In the genomic region with DNA sequence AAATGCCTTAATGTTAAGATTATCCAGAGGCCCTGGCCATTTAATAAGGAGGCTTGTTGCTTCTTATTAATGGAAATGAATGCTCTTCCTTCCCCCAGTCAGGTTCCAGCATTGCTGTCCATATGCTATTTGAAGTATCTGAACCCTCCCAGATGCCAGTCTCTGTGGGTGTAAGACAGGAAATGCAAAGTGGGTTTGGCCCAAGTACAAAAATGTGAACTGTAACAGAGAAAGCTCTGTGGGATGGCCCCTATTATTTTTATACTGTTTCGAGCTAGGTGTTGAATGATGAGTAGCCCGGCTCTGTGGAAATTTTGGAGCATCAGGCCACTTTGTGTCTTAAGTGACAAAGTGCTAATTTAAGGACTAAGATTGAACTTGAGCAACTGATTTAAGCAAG, we compare ENCODE assay signal across 11 cellular contexts.
DNase-seq lines count a peak whose midpoint lies in the region; ATAC-seq and TF ChIP-seq lines count a peak whose summit lies in the region.
"Had no signal": no experiment of that assay in that cellular context is flagged by ENCODE, and none has a peak within 500 bp of the region (broad histone marks: within the 10 kb centered on the region; RNA-seq: fewer than 3 reads in every experiment).

No MANE protein-coding gene starts in this region.

- H3K27ac ChIP-seq in mammary epithelial cell (ENCODE audit: insufficient read depth, low read depth, low read length) (peak overlapping the region; percentile 40), psoas muscle (no peak overlapping the region)

- ATAC-seq in psoas muscle: peak in 3 of 4 donors; percentile 69 to 79 (median 78)
- no peak for ATAC-seq in left colon

- 0% methylated on average over 2 of the region's 2 CpGs for WGBS in mammary epithelial cell (ENCODE audit: low coverage, missing lambda C conversion rate)
- WGBS in psoas muscle, 3 donors: 34 to 55% (median 54%) methylated on average over 2 of the region's 2 CpGs

- in situ Hi-C loops in mammary epithelial cell (cut with MboI; ENCODE audit: low sequenced_read_pairs in 2 of 2): no loop called here

- no peaks in the 10 kb centered on the region for H3K27me3 ChIP-seq in mammary epithelial cell (ENCODE audit: insufficient read depth, low read length)
- no peaks in the 10 kb centered on the region for H3K27me3 ChIP-seq in psoas muscle (ENCODE audit: insufficient read depth in 3 of 3, low read length in 2 of 3)

- peaks cover 37% of the 10 kb centered on the region for H3K4me1 ChIP-seq in mammary epithelial cell (ENCODE audit: insufficient read depth, low read length)
- H3K4me1 ChIP-seq in psoas muscle: peaks cover 7% of the 10 kb centered on the region

- intact Hi-C loops in mammary epithelial cell (cut with micrococcal nuclease) (no loop called here), psoas muscle (cut with DNase I) (no loop called here), left colon (cut with DNase I, micrococcal nuclease) (no loop called here)

- H3K4me3 ChIP-seq in mammary epithelial cell (replicated peaks in 1 of 3; ENCODE audit: insufficient read depth in 1 of 3, low read depth in 2 of 3, low read length in 3 of 3) (no peak overlapping the region), psoas muscle (no peak overlapping the region)

- H3K36me3 ChIP-seq in mammary epithelial cell (ENCODE audit: insufficient read depth, low read length) (no peaks in the 10 kb centered on the region), psoas muscle (ENCODE audit: insufficient read depth in 1 of 2, low read depth in 1 of 2) (no peaks in the 10 kb centered on the region)

- CTCF ChIA-PET in mammary epithelial cell (lab: Charles Lee; ENCODE audit: low non-redundant PET): no interaction called here

- H3K79me2 ChIP-seq in mammary epithelial cell (ENCODE audit: insufficient read depth, low read length): no peaks in the 10 kb centered on the region

- H3K9ac ChIP-seq in mammary epithelial cell (ENCODE audit: insufficient read depth, low read length): no peak overlapping the region

- BruUV-seq in mammary epithelial cell (replicated peaks; lab: Mats Ljungman, UMichigan): no TSS peak

- dilution Hi-C loops in mammary epithelial cell (cut with HindIII; ENCODE audit: low sequenced_read_pairs): no loop called here

- H3K9me3 ChIP-seq in mammary epithelial cell (replicated peaks; ENCODE audit: insufficient read depth, low read length) (no peaks in the 10 kb centered on the region), psoas muscle (no peaks in the 10 kb centered on the region)

- DNase-seq in EL: peak; percentile 76
- peak; percentile 68 for DNase-seq in M059J (ENCODE audit: low read depth)
- peak; percentile 80 for DNase-seq in mammary epithelial cell
- DNase-seq in psoas muscle: no peak
- no peak for DNase-seq in NCI-H2081 (lab: John Stamatoyannopoulos, UW)
- DNase-seq in KG1 (lab: John Stamatoyannopoulos, UW): no peak
- no peak for DNase-seq in left colon
- no peak for DNase-seq in germinal center (ENCODE audit: low spot score)
- DNase-seq: natural killer cell, NCI-H345, T-helper 9 cell had no signal

- peak overlapping the region; percentile 5 for H2AFZ ChIP-seq in mammary epithelial cell (ENCODE audit: low read depth, low read length)

- TF ChIP-seq CTCF in mammary epithelial cell (conservative IDR thresholded peaks at IDR 0.05 in 1 of 2, IDR thresholded peaks at IDR 0.05 in 1 of 2; ENCODE audit: extremely low read depth in 1 of 2, insufficient read depth in 1 of 2, low read depth in 1 of 2, low read length in 2 of 2) (no peak), psoas muscle (IDR thresholded peaks at IDR 0.05) (no peak)

- peak overlapping the region; percentile 62 for H3K4me2 ChIP-seq in mammary epithelial cell (ENCODE audit: insufficient read depth, low read depth, low read length)

- no peaks in the 10 kb centered on the region for H4K20me1 ChIP-seq in mammary epithelial cell (ENCODE audit: insufficient read depth, low read length)

Comparison
In these comparisons a context has a peak if more than half of its experiments do, and no peak if none do; other contexts are left out.
1. DNase-seq: peak in EL (single experiment), M059J (single experiment) and mammary epithelial cell (single experiment); none in psoas muscle (0 of 2), NCI-H2081 (0 of 2), KG1 (single experiment), left colon (0 of 2) and germinal center (single experiment).